ENCODE assay signal across 14 cellular contexts in the genomic region with DNA sequence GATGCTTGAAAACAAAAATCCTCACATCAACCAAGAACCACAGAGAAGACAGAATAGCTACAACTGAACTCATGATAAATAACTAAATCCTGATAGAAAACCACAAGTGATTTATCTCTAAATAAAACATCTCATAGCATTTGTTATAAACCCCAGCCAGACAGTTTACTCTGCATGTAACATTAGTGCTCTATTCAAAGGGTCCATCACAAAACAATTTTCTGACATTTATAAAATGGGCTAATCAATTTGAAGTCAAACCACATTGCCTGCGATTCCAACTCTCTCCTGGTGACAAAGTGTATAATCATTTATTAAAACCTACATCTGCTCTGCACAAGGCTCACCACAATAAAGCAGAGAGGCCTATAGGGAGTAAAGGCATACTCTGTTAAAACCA. TPM values are rescaled to one million over a fixed set of nuclear protein-coding genes. Genes with fewer than 3 reads are reported as not detected.
DNase-seq lines count a peak whose midpoint lies in the region; ATAC-seq and TF ChIP-seq lines count a peak whose summit lies in the region.
"Had no signal": no experiment of that assay in that cellular context is flagged by ENCODE, and none has a peak within 500 bp of the region (broad histone marks: within the 10 kb centered on the region; RNA-seq: fewer than 3 reads in every experiment).

No MANE protein-coding gene starts in this region.

- peaks cover 35% of the 10 kb centered on the region for H3K36me3 Mint-ChIP-seq in activated naive CD4-positive, alpha-beta T cell treated with anti-CD3 and anti-CD28 coated beads, Interleukin-2, amount 10 ng/mL, durations not matched to agents 7 days and 5 days
- peaks cover 5% of the 10 kb centered on the region in 2 donors for H3K36me3 Mint-ChIP-seq in activated naive CD4-positive, alpha-beta T cell treated with anti-CD3 and anti-CD28 coated beads, Interleukin-2, amount 50 U/mL, for 72 hours
- peaks cover 48% of the 10 kb centered on the region for H3K36me3 Mint-ChIP-seq in activated T-helper 2 cell treated with anti-CD3 and anti-CD28 coated beads, Interferon-gamma antibody, Interleukin-2, Interleukin-4, amounts not matched to agents 10 μg/mL and 5 μg/mL and 100 μg/mL, durations not matched to agents 14 hours and 24 hours and 36 hours (ENCODE audit: low read depth)
- peaks cover 13% of the 10 kb centered on the region for H3K36me3 Mint-ChIP-seq in mesothelial cell of epicardium

- no peak for TF ChIP-seq CTCF in mesothelial cell of epicardium (IDR thresholded peaks at IDR 0.05; ENCODE audit: unreplicated experiment)

- no peaks in the 10 kb centered on the region for H3K27me3 Mint-ChIP-seq in activated naive CD4-positive, alpha-beta T cell treated with anti-CD3 and anti-CD28 coated beads, Interleukin-2, amount 10 ng/mL, durations not matched to agents 7 days and 5 days
- no peaks in the 10 kb centered on the region for H3K27me3 Mint-ChIP-seq in activated T-helper 2 cell treated with anti-CD3 and anti-CD28 coated beads, Interferon-gamma antibody, Interleukin-2, Interleukin-4, amounts not matched to agents 10 μg/mL and 5 μg/mL and 100 μg/mL, durations not matched to agents 14 hours and 24 hours and 36 hours (ENCODE audit: low read depth)
- H3K27me3 Mint-ChIP-seq in mesothelial cell of epicardium (ENCODE audit: low read depth): no peaks in the 10 kb centered on the region
- H3K27me3 Mint-ChIP-seq: B cell; CD4-positive, alpha-beta memory T cell had no signal

- no peaks in the 10 kb centered on the region for H3K9me3 Mint-ChIP-seq in activated naive CD4-positive, alpha-beta T cell treated with anti-CD3 and anti-CD28 coated beads, Interleukin-2, amount 10 ng/mL, durations not matched to agents 7 days and 5 days
- H3K9me3 Mint-ChIP-seq in activated naive CD4-positive, alpha-beta T cell treated with anti-CD3 and anti-CD28 coated beads, Interleukin-2, amount 50 U/mL, for 72 hours: no peaks in the 10 kb centered on the region
- no peaks in the 10 kb centered on the region for H3K9me3 Mint-ChIP-seq in activated T-helper 2 cell treated with anti-CD3 and anti-CD28 coated beads, Interferon-gamma antibody, Interleukin-2, Interleukin-4, amounts not matched to agents 10 μg/mL and 5 μg/mL and 100 μg/mL, durations not matched to agents 14 hours and 24 hours and 36 hours
- H3K9me3 Mint-ChIP-seq in mesothelial cell of epicardium: no peaks in the 10 kb centered on the region
- H3K9me3 Mint-ChIP-seq: CD4-positive, alpha-beta memory T cell; H9 had no signal

- H3K4me1 Mint-ChIP-seq in activated naive CD4-positive, alpha-beta T cell treated with anti-CD3 and anti-CD28 coated beads, Interleukin-2, amount 10 ng/mL, durations not matched to agents 7 days and 5 days: peaks cover 2% of the 10 kb centered on the region
- no peaks in the 10 kb centered on the region for H3K4me1 Mint-ChIP-seq in activated T-helper 2 cell treated with anti-CD3 and anti-CD28 coated beads, Interferon-gamma antibody, Interleukin-2, Interleukin-4, amounts not matched to agents 10 μg/mL and 5 μg/mL and 100 μg/mL, durations not matched to agents 14 hours and 24 hours and 36 hours (ENCODE audit: low read depth)
- no peaks in the 10 kb centered on the region for H3K4me1 Mint-ChIP-seq in mesothelial cell of epicardium

- CTCF ChIA-PET in activated naive CD4-positive, alpha-beta T cell treated with anti-CD3 and anti-CD28 coated beads, Interleukin-2, amount 10 ng/mL, durations not matched to agents 7 days and 5 days (lab: Charles Lee): interaction anchor here (4.7 kb wide), 1 partner anchor 297 kb away, joined by 33 read pairs; no protein-coding TSS in a partner anchor

- intact Hi-C loops in activated T-helper 2 cell treated with anti-CD3 and anti-CD28 coated beads, Interferon-gamma antibody, Interleukin-2, Interleukin-4, amounts not matched to agents 10 μg/mL and 5 μg/mL and 100 μg/mL, durations not matched to agents 14 hours and 24 hours and 36 hours (cut with micrococcal nuclease): loop anchor here (5.0 kb wide), 2 partner anchors 54 to 144 kb away; partner anchors contain the start of gene UNC5A

- H3K27ac Mint-ChIP-seq in activated naive CD4-positive, alpha-beta T cell treated with anti-CD3 and anti-CD28 coated beads, Interleukin-2, amount 10 ng/mL, durations not matched to agents 7 days and 5 days: peak overlapping the region; percentile 19
- H3K27ac Mint-ChIP-seq in activated naive CD4-positive, alpha-beta T cell treated with anti-CD3 and anti-CD28 coated beads, Interleukin-2, amount 50 U/mL, for 72 hours: no peak overlapping the region
- H3K27ac Mint-ChIP-seq in activated T-helper 2 cell treated with anti-CD3 and anti-CD28 coated beads, Interferon-gamma antibody, Interleukin-2, Interleukin-4, amounts not matched to agents 10 μg/mL and 5 μg/mL and 100 μg/mL, durations not matched to agents 14 hours and 24 hours and 36 hours: peak overlapping the region; percentile 26
- no peak overlapping the region for H3K27ac Mint-ChIP-seq in mesothelial cell of epicardium
- H3K27ac Mint-ChIP-seq: B cell had no signal

- DNase-seq in activated naive CD4-positive, alpha-beta T cell treated with anti-CD3 and anti-CD28 coated beads, Interleukin-2, amount 10 ng/mL, durations not matched to agents 7 days and 5 days: no peak
- DNase-seq in activated naive CD4-positive, alpha-beta T cell treated with anti-CD3 and anti-CD28 coated beads, Interleukin-2, amount 50 U/mL, for 72 hours (ENCODE audit: low spot score in 2 of 2): no peak
- peak; percentile 31 for DNase-seq in Jurkat, Clone E6-1 (ENCODE audit: low read depth, low spot score)
- no peak for DNase-seq in activated T-helper 2 cell treated with anti-CD3 and anti-CD28 coated beads, Interferon-gamma antibody, Interleukin-2, Interleukin-4, amounts not matched to agents 10 μg/mL and 5 μg/mL and 100 μg/mL, durations not matched to agents 14 hours and 24 hours and 36 hours (ENCODE audit: low spot score)
- no peak for DNase-seq in stimulated activated CD4-positive, alpha-beta T cell treated with anti-CD3 and anti-CD28 coated beads, Interleukin-4, amount 100 ng/mL, for 4 hours
- no peak for DNase-seq in mesothelial cell of epicardium (ENCODE audit: low spot score in 2 of 2, unreplicated experiment in 2 of 2)
- DNase-seq: CD4-positive, alpha-beta memory T cell; DMS79; GM23248; H9 had no signal

- ATAC-seq in activated naive CD4-positive, alpha-beta T cell treated with anti-CD3 and anti-CD28 coated beads, Interleukin-2, amount 50 U/mL, for 72 hours: no peak
- no peak for ATAC-seq in GM18909 (IDR thresholded peaks at IDR 0.05; ENCODE audit: poor library complexity, unreplicated experiment)
- ATAC-seq: GM12878 had no signal

- no peak overlapping the region for H3K4me3 ChIP-seq in Jurkat, Clone E6-1 (ENCODE audit: low read length)
- H3K4me3 ChIP-seq: GM12878, GM23248 had no signal

- H3K4me3 Mint-ChIP-seq in activated naive CD4-positive, alpha-beta T cell treated with anti-CD3 and anti-CD28 coated beads, Interleukin-2, amount 10 ng/mL, durations not matched to agents 7 days and 5 days: no peak overlapping the region
- H3K4me3 Mint-ChIP-seq in activated T-helper 2 cell treated with anti-CD3 and anti-CD28 coated beads, Interferon-gamma antibody, Interleukin-2, Interleukin-4, amounts not matched to agents 10 μg/mL and 5 μg/mL and 100 μg/mL, durations not matched to agents 14 hours and 24 hours and 36 hours (ENCODE audit: low read depth): no peak overlapping the region
- H3K4me3 Mint-ChIP-seq in mesothelial cell of epicardium: no peak overlapping the region
- H3K4me3 Mint-ChIP-seq: B cell; CD4-positive, alpha-beta memory T cell; H9 had no signal

RNA-seq across cellular contexts. Expression of gene UIMC1, which starts 49.8 kb away (rescaled TPM):
- total RNA-seq in activated naive CD4-positive, alpha-beta T cell treated with anti-CD3 and anti-CD28 coated beads, Interleukin-2, amount 50 U/mL, for 72 hours: 10 to 100 TPM; 38.7 to 41.4 TPM
- polyA plus RNA-seq in Jurkat, Clone E6-1 (2012; ENCODE audit: insufficient read depth, insufficient read length): 39.1 TPM
- total RNA-seq in activated T-helper 2 cell treated with anti-CD3 and anti-CD28 coated beads, Interferon-gamma antibody, Interleukin-2, Interleukin-4, amounts not matched to agents 10 μg/mL and 5 μg/mL and 100 μg/mL, durations not matched to agents 14 hours and 24 hours and 36 hours: 62.6 and 63.3 TPM in 2 replicates
- 45.2 to 49.8 TPM (median 45.2 TPM) in 3 replicates for total RNA-seq in mesothelial cell of epicardium

RNA-seq across cellular contexts. Expression of gene HK3, which starts 57.6 kb away (rescaled TPM):
- total RNA-seq in activated naive CD4-positive, alpha-beta T cell treated with anti-CD3 and anti-CD28 coated beads, Interleukin-2, amount 50 U/mL, for 72 hours: under 1 TPM; 0.11 to 0.27 TPM
- not detected for polyA plus RNA-seq in Jurkat, Clone E6-1 (2012; ENCODE audit: insufficient read depth, insufficient read length)
- total RNA-seq in activated T-helper 2 cell treated with anti-CD3 and anti-CD28 coated beads, Interferon-gamma antibody, Interleukin-2, Interleukin-4, amounts not matched to agents 10 μg/mL and 5 μg/mL and 100 μg/mL, durations not matched to agents 14 hours and 24 hours and 36 hours: 0.25 and 0.52 TPM in 2 replicates
- 0.18 to 0.60 TPM (median 0.29 TPM) in 3 replicates for total RNA-seq in mesothelial cell of epicardium
- total RNA-seq: G401, GM23248, H9 had no signal
- polyA plus RNA-seq: CD4-positive, alpha-beta memory T cell; GM23248 had no signal

Comparison
In these comparisons a context has a peak if more than half of its experiments do, and no peak if none do; other contexts are left out.
1. H3K27ac Mint-ChIP-seq: peak in activated naive CD4-positive, alpha-beta T cell treated with anti-CD3 and anti-CD28 coated beads, Interleukin-2, amount 10 ng/mL, durations not matched to agents 7 days and 5 days (single experiment) and activated T-helper 2 cell treated with anti-CD3 and anti-CD28 coated beads, Interferon-gamma antibody, Interleukin-2, Interleukin-4, amounts not matched to agents 10 μg/mL and 5 μg/mL and 100 μg/mL, durations not matched to agents 14 hours and 24 hours and 36 hours (single experiment); none in activated naive CD4-positive, alpha-beta T cell treated with anti-CD3 and anti-CD28 coated beads, Interleukin-2, amount 50 U/mL, for 72 hours (0 of 2) and mesothelial cell of epicardium (single experiment).